In genomic region chr4:48963042-48963679, GRCh38 we compare ENCODE assay signal across 8 cellular contexts. TPM values are rescaled to one million over a fixed set of nuclear protein-coding genes. Genes with fewer than 3 reads are reported as not detected.
DNase-seq lines count a peak whose midpoint lies in the region; ATAC-seq and TF ChIP-seq lines count a peak whose summit lies in the region.

No MANE protein-coding gene starts in this region.

- H3K4me3 ChIP-seq in adipocyte (ENCODE audit: low read length), result no peak overlapping the region
- H3K4me3 ChIP-seq in left ventricle myocardium inferior, result no peak overlapping the region

- H3K27ac ChIP-seq in left ventricle myocardium inferior (replicated peaks), result no peak overlapping the region

- peak; percentile 95 for TF ChIP-seq CTCF in left ventricle myocardium inferior (IDR thresholded peaks at IDR 0.05; ENCODE audit: borderline replicate concordance)

- ATAC-seq in GM18499 (IDR thresholded peaks at IDR 0.05; ENCODE audit: insufficient read depth, unreplicated experiment) (peak; percentile 78), HG02870 (IDR thresholded peaks at IDR 0.05; ENCODE audit: unreplicated experiment) (peak; percentile 88), sciatic nerve (peak; percentile 71), HG02840 (IDR thresholded peaks at IDR 0.05; ENCODE audit: low FRiP score, unreplicated experiment) (no peak)

- DNase-seq in NCI-H146 treated with DMSO at 0.1 percent for 48 hours (lab: John Stamatoyannopoulos, UW; ENCODE audit: unreplicated experiment) (peak; percentile 83), T follicular helper cell (ENCODE audit: low read depth) (peak; percentile 66), adipocyte (ENCODE audit: low read depth) (peak; percentile 97), left ventricle myocardium inferior (peak; percentile 17), sciatic nerve (ENCODE audit: low spot score) (peak; percentile 73)

- H3K4me1 ChIP-seq in adipocyte (ENCODE audit: control insufficient read depth, insufficient read depth, low read length) (no peaks in the 10 kb centered on the region), left ventricle myocardium inferior (peaks cover 3% of the 10 kb centered on the region)

- no peaks in the 10 kb centered on the region for H3K9me3 ChIP-seq in adipocyte (ENCODE audit: control insufficient read depth, low read length)
- H3K9me3 ChIP-seq in left ventricle myocardium inferior (replicated peaks), result no peaks in the 10 kb centered on the region

- H3K36me3 ChIP-seq in adipocyte (ENCODE audit: control insufficient read depth, insufficient read depth, low read length, severe bottlenecking) (no peaks in the 10 kb centered on the region), left ventricle myocardium inferior (no peaks in the 10 kb centered on the region)

- H3K27me3 ChIP-seq in adipocyte (replicated peaks; ENCODE audit: control insufficient read depth, insufficient read depth, low read length) (no peaks in the 10 kb centered on the region), left ventricle myocardium inferior (ENCODE audit: low read depth) (no peaks in the 10 kb centered on the region)

- no peak overlapping the region for H3K9ac ChIP-seq in adipocyte (ENCODE audit: low read length)

- intact Hi-C loops in left ventricle myocardium inferior (cut with micrococcal nuclease) (loop anchor here (5.0 kb wide), 2 partner anchors 386 to 516 kb away; no protein-coding TSS in a partner anchor), sciatic nerve (cut with DNase I) (no loop called here)

RNA-seq across cellular contexts. Expression of gene CWH43, which starts 22.9 kb away (rescaled TPM):
- total RNA-seq in left ventricle myocardium inferior (not detected), sciatic nerve (not detected)

RNA-seq across cellular contexts. Expression of gene OCIAD2, which starts 56.6 kb away (rescaled TPM):
- total RNA-seq in left ventricle myocardium inferior, result 16.9 TPM
- total RNA-seq in sciatic nerve, result 9.3 TPM

Comparison
In these comparisons a context has a peak if more than half of its experiments do, and no peak if none do; other contexts are left out.
1. DNase-seq: peak in every context shown above with its lines; median percentile 97 in adipocyte; 83 in NCI-H146 treated with DMSO at 0.1 percent for 48 hours; 73 in sciatic nerve; 66 in T follicular helper cell; 17 in left ventricle myocardium inferior.